In genomic region chr1:43540653-43541071, GRCh38 we compare ENCODE assay signal across 12 cellular contexts. TPM values are rescaled to one million over a fixed set of nuclear protein-coding genes. Genes with fewer than 3 reads are reported as not detected.
DNase-seq lines count a peak whose midpoint lies in the region; TF ChIP-seq lines count a peak whose summit lies in the region.
"Had no signal": no experiment of that assay in that cellular context is flagged by ENCODE, and none has a peak within 500 bp of the region (broad histone marks: within the 10 kb centered on the region; RNA-seq: fewer than 3 reads in every experiment).

No MANE protein-coding gene starts in this region.

- dilution Hi-C loops in mammary epithelial cell (cut with HindIII; ENCODE audit: low sequenced_read_pairs), result loop anchor here (25.0 kb wide), 1 partner anchor 397 kb away; the partner anchor contains the start of genes ARTN and IPO13

- POLR2A ChIA-PET in HEK293T (lab: Yijun Ruan, JAX), result no interaction called here

- H3K18ac ChIP-seq in trophoblast cell (ENCODE audit: low read length), result no peak overlapping the region

- TF ChIP-seq CTCF in breast epithelium (IDR thresholded peaks at IDR 0.05) (no peak), mammary epithelial cell (conservative IDR thresholded peaks at IDR 0.05 in 1 of 2, IDR thresholded peaks at IDR 0.05 in 1 of 2; ENCODE audit: extremely low read depth in 1 of 2, insufficient read depth in 1 of 2, low read depth in 1 of 2, low read length in 2 of 2) (no peak), uterus (IDR thresholded peaks at IDR 0.05) (peak in 1 of 4 experiments; percentile 3)

- CTCF ChIA-PET in mammary epithelial cell (lab: Charles Lee; ENCODE audit: low non-redundant PET) (no interaction called here), HEK293T (lab: Yijun Ruan, JAX) (interaction anchor here (0.6 kb wide), 1 partner anchor 614 kb away, joined by 3 read pairs; no protein-coding TSS in a partner anchor)

- H3K4me1 ChIP-seq in breast epithelium, result peaks cover 15 to 54% of the 10 kb centered on the region in 2 donors
- peaks cover 33% of the 10 kb centered on the region for H3K4me1 ChIP-seq in mammary epithelial cell (ENCODE audit: insufficient read depth, low read length)
- H3K4me1 ChIP-seq in trophoblast cell (ENCODE audit: control insufficient read depth in 1 of 2, insufficient read depth in 2 of 2, low read length in 2 of 2), result peaks cover 46 to 57% of the 10 kb centered on the region in 2 experiments
- H3K4me1 ChIP-seq in uterus, result peaks cover 9 to 15% of the 10 kb centered on the region in 2 donors

- H4K91ac ChIP-seq in trophoblast cell (ENCODE audit: low read depth, low read length), result no peak overlapping the region

- no peak overlapping the region for H2AFZ ChIP-seq in mammary epithelial cell (ENCODE audit: low read depth, low read length)
- no peak overlapping the region for H2AFZ ChIP-seq in trophoblast cell (ENCODE audit: insufficient read depth, low read length, poor library complexity)

- H3K9ac ChIP-seq in mammary epithelial cell (ENCODE audit: insufficient read depth, low read length) (no peak overlapping the region), trophoblast cell (ENCODE audit: low read length) (no peak overlapping the region)

- no peaks in the 10 kb centered on the region for H3K36me3 ChIP-seq in breast epithelium
- peaks cover 5% of the 10 kb centered on the region for H3K36me3 ChIP-seq in mammary epithelial cell (ENCODE audit: insufficient read depth, low read length)
- H3K36me3 ChIP-seq in trophoblast cell (ENCODE audit: control insufficient read depth in 1 of 2, insufficient read depth in 2 of 2, low read length in 2 of 2), result peaks cover 63 to 65% of the 10 kb centered on the region in 2 experiments
- no peaks in the 10 kb centered on the region for H3K36me3 ChIP-seq in uterus

- BruUV-seq in mammary epithelial cell (replicated peaks; lab: Mats Ljungman, UMichigan), result no TSS peak

- H3K79me2 ChIP-seq in mammary epithelial cell (ENCODE audit: insufficient read depth, low read length), result peaks cover 93% of the 10 kb centered on the region
- peaks cover 29% of the 10 kb centered on the region for H3K79me2 ChIP-seq in trophoblast cell (ENCODE audit: control insufficient read depth, insufficient read depth, low read length, poor library complexity)

- WGBS in mammary epithelial cell (ENCODE audit: low coverage, missing lambda C conversion rate), result 91% methylated on average over 15 of the region's 15 CpGs
- no CpG with 5 or more reads among the region's 15 CpGs for WGBS in trophoblast cell (ENCODE audit: extremely low coverage, insufficient coverage, insufficient read length)

- H4K12ac ChIP-seq in trophoblast cell (ENCODE audit: low read depth, low read length), result no peak overlapping the region

- TF ChIP-seq POLR2A in breast epithelium (IDR thresholded peaks at IDR 0.05), result no peak
- no peak for TF ChIP-seq POLR2A in uterus (IDR thresholded peaks at IDR 0.05)

- H3K27me3 ChIP-seq in breast epithelium (no peaks in the 10 kb centered on the region), mammary epithelial cell (ENCODE audit: insufficient read depth, low read length) (no peaks in the 10 kb centered on the region), trophoblast cell (ENCODE audit: insufficient read depth, low read length) (no peaks in the 10 kb centered on the region), uterus (no peaks in the 10 kb centered on the region)

- no peak overlapping the region for H2BK120ac ChIP-seq in trophoblast cell (ENCODE audit: insufficient read depth, low read length, poor library complexity)

- intact Hi-C loops in breast epithelium (cut with DNase I; ENCODE audit: low total_unique reads), result no loop called here
- intact Hi-C loops in mammary epithelial cell (cut with micrococcal nuclease), result no loop called here
- intact Hi-C loops in uterus (cut with DNase I; ENCODE audit: low total_unique reads), result no loop called here

- H3K4ac ChIP-seq in trophoblast cell (ENCODE audit: low read depth, low read length), result peak overlapping the region; percentile 38

- no peak overlapping the region for H2BK5ac ChIP-seq in trophoblast cell (ENCODE audit: low read depth, low read length, poor library complexity)

- peak in 1 of 2 donors; percentile 68 for DNase-seq in breast epithelium (ENCODE audit: low spot score in 2 of 2)
- DNase-seq in mammary epithelial cell, result no peak
- DNase-seq in globus pallidus (ENCODE audit: low spot score), result peak; percentile 83
- peak in 1 of 2 donors; percentile 53 for DNase-seq in trophoblast cell
- DNase-seq in uterus, result peak; percentile 82 to 85
- DNase-seq in HEK293T (ENCODE audit: extremely low spot score), result no peak
- DNase-seq in activated gamma-delta T cell (lab: John Stamatoyannopoulos, UW), result no peak
- no peak for DNase-seq in GF-D8 (lab: John Stamatoyannopoulos, UW)
- DNase-seq: amniotic stem cell; EL; stimulated activated CD4-positive, alpha-beta T cell treated with anti-CD3 and anti-CD28 coated beads, Interleukin-2, amount 100 ng/mL, for 24 hours; stimulated activated naive CD8-positive, alpha-beta T cell treated with anti-CD3 and anti-CD28 coated beads, Interleukin-15, Interleukin-2, amounts not matched to agents 100 U/mL and 50 U/mL, for 24 hours had no signal

- no peak overlapping the region for H2BK12ac ChIP-seq in trophoblast cell (ENCODE audit: low read length)

- no peaks in the 10 kb centered on the region for H3K9me3 ChIP-seq in breast epithelium
- H3K9me3 ChIP-seq in mammary epithelial cell (replicated peaks; ENCODE audit: insufficient read depth, low read length), result no peaks in the 10 kb centered on the region
- peaks cover 5% of the 10 kb centered on the region for H3K9me3 ChIP-seq in trophoblast cell (ENCODE audit: insufficient read depth, low read depth, low read length)
- no peaks in the 10 kb centered on the region for H3K9me3 ChIP-seq in uterus

- no peak overlapping the region for H2AK5ac ChIP-seq in trophoblast cell (ENCODE audit: low read length)

- H4K8ac ChIP-seq in trophoblast cell (ENCODE audit: low read depth, low read length), result no peak overlapping the region

- peaks cover 22% of the 10 kb centered on the region for H3K79me1 ChIP-seq in trophoblast cell (ENCODE audit: low read length)

- H3K4me3 ChIP-seq in breast epithelium (peak overlapping the region in 1 of 3 donors; percentile 16), mammary epithelial cell (replicated peaks in 1 of 3; ENCODE audit: insufficient read depth in 1 of 3, low read depth in 2 of 3, low read length in 3 of 3) (no peak overlapping the region), trophoblast cell (ENCODE audit: low read depth, low read length) (no peak overlapping the region), uterus (no peak overlapping the region)

- no peaks in the 10 kb centered on the region for H4K20me1 ChIP-seq in mammary epithelial cell (ENCODE audit: insufficient read depth, low read length)

- H3K14ac ChIP-seq in trophoblast cell (ENCODE audit: low read length), result no peak overlapping the region

- no peak overlapping the region for H3K23ac ChIP-seq in trophoblast cell (ENCODE audit: low read length)

- H3K27ac ChIP-seq in breast epithelium (peak overlapping the region; percentile 91 to 92), mammary epithelial cell (ENCODE audit: insufficient read depth, low read depth, low read length) (no peak overlapping the region), trophoblast cell (ENCODE audit: low read depth, low read length) (no peak overlapping the region), uterus (peak overlapping the region; percentile 72 to 82)

- H3K4me2 ChIP-seq in mammary epithelial cell (ENCODE audit: insufficient read depth, low read depth, low read length), result no peak overlapping the region
- no peak overlapping the region for H3K4me2 ChIP-seq in trophoblast cell (ENCODE audit: low read length)

- in situ Hi-C loops in mammary epithelial cell (cut with MboI; ENCODE audit: low sequenced_read_pairs in 2 of 2), result loop anchor here in 1 of 2 donors (25.0 kb wide), 1 partner anchor 397 kb away; the partner anchor contains the start of genes ARTN and IPO13

TF ChIP-seq in HEK293T, 16 proteins besides CTCF, POLR2A, EP300 and RAD21:
- TF ChIP-seq TARDBP (IDR thresholded peaks at IDR 0.05) (no peak), ARNT (IDR thresholded peaks at IDR 0.05) (no peak), FOXM1 (IDR thresholded peaks at IDR 0.05; ENCODE audit: borderline replicate concordance) (no peak), HDGF (IDR thresholded peaks at IDR 0.05; ENCODE audit: borderline replicate concordance) (no peak), SUZ12 (IDR thresholded peaks at IDR 0.05) (no peak), PKNOX1 (IDR thresholded peaks at IDR 0.05) (no peak), ZNF384 (IDR thresholded peaks at IDR 0.05) (no peak), FOXK2 (IDR thresholded peaks at IDR 0.05) (no peak), FOXA1 (IDR thresholded peaks at IDR 0.05) (no peak), L3MBTL2 (conservative IDR thresholded peaks at IDR 0.05) (no peak), NFRKB (IDR thresholded peaks at IDR 0.05) (no peak), BHLHE40 (IDR thresholded peaks at IDR 0.05; ENCODE audit: borderline replicate concordance) (no peak), SP1 (IDR thresholded peaks at IDR 0.05) (no peak), LEF1 (IDR thresholded peaks at IDR 0.05; ENCODE audit: borderline replicate concordance) (no peak), ELF4 (IDR thresholded peaks at IDR 0.05) (no peak), CTBP1 (IDR thresholded peaks at IDR 0.05; ENCODE audit: borderline replicate concordance) (no peak)

RNA-seq across cellular contexts. Expression of gene PTPRF, which starts 10.0 kb away (rescaled TPM):
- 100 to 1,000 TPM; 109 to 149 (median 116) TPM for total RNA-seq in breast epithelium
- 100 to 1,000 TPM; 152 to 200 TPM for total RNA-seq in mammary epithelial cell
- 131 TPM for polyA plus RNA-seq in mammary epithelial cell
- polyA minus RNA-seq in mammary epithelial cell, result 442 TPM
- 205 TPM in 2 replicates for polyA plus RNA-seq in trophoblast cell (2013)
- total RNA-seq in uterus, result 100 to 1,000 TPM in 2 of 4 donors, 10 to 100 TPM in 2; 24.7 to 172 (median 124) TPM

Comparison
In these comparisons a context has a peak if more than half of its experiments do, and no peak if none do; other contexts are left out.
1. H3K27ac ChIP-seq: peak in breast epithelium (2 of 2) and uterus (2 of 2); none in mammary epithelial cell (single experiment) and trophoblast cell (single experiment).
2. DNase-seq: peak in globus pallidus (single experiment) and uterus (2 of 2); none in mammary epithelial cell (single experiment), HEK293T (single experiment), activated gamma-delta T cell (single experiment) and GF-D8 (single experiment).